Comparison of ENCODE assay signal across 16 cellular contexts in the genomic region with DNA sequence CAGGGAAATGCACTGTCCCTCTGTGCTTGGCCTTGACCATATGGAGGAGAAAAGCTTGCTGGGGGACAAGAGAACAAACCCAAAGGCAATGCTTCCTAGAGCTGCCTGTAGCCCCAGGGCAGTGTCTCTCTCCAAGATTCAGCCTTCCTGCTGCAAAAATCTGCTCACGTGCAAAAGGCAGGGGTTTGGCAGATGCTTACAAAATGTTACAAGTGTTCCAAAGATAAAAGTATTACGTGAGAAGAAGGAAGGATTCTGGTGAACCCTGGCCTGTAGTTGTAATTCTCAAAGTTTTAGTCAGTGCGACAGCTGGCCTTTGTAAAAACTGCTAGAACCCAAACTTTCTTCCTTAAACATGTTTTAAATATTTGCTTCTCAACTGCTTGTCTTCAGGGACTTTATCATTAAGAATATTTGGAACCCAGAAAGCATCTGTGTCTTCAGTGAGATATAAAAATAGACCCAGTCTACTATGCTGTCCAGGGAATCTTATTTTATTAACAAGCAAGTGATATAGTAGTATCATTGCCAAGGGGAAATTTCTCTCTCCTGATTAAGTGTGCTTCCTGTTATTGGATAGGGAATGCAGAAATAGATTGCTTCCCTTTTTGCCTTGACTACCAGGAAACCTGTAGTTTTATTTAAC.
DNase-seq lines count a peak whose midpoint lies in the region; ATAC-seq and TF ChIP-seq lines count a peak whose summit lies in the region.
"Had no signal": no experiment of that assay in that cellular context is flagged by ENCODE, and none has a peak within 500 bp of the region (broad histone marks: within the 10 kb centered on the region; RNA-seq: fewer than 3 reads in every experiment).

No MANE protein-coding gene starts in this region.

- H3K27me3 Mint-ChIP-seq in activated T-cell treated with anti-CD3 and anti-CD28 coated beads, Interleukin-2, amount 50 U/mL, for 24 hours: peaks cover 12% of the 10 kb centered on the region

- no peaks in the 10 kb centered on the region for H3K4me1 ChIP-seq in right atrium auricular region
- no peaks in the 10 kb centered on the region for H3K4me1 ChIP-seq in left ventricle myocardium inferior
- H3K4me1 ChIP-seq in uterus: no peaks in the 10 kb centered on the region

- no peak overlapping the region for H3K4me3 Mint-ChIP-seq in activated T-cell treated with anti-CD3 and anti-CD28 coated beads, Interleukin-2, amount 50 U/mL, for 24 hours

- TF ChIP-seq CTCF in right atrium auricular region (IDR thresholded peaks at IDR 0.05): no peak
- no peak for TF ChIP-seq CTCF in cardiac fibroblast (IDR thresholded peaks at IDR 0.05; ENCODE audit: low read depth, low read length)
- no peak for TF ChIP-seq CTCF in left ventricle myocardium inferior (IDR thresholded peaks at IDR 0.05; ENCODE audit: borderline replicate concordance)
- no peak for TF ChIP-seq CTCF in uterus (IDR thresholded peaks at IDR 0.05)

- intact Hi-C loops in Right ventricle myocardium inferior (cut with DNase I) (no loop called here), left ventricle myocardium inferior (cut with micrococcal nuclease) (no loop called here), uterus (cut with DNase I; ENCODE audit: low total_unique reads) (no loop called here)

- H3K27ac ChIP-seq in right atrium auricular region (no peak overlapping the region), left ventricle myocardium inferior (replicated peaks) (peak overlapping the region; percentile 12), uterus (no peak overlapping the region)

- H3K9me3 ChIP-seq in right atrium auricular region: no peaks in the 10 kb centered on the region
- H3K9me3 ChIP-seq in left ventricle myocardium inferior (replicated peaks): no peaks in the 10 kb centered on the region
- H3K9me3 ChIP-seq in uterus: no peaks in the 10 kb centered on the region
- H3K9me3 ChIP-seq: mucosa of descending colon had no signal

- H3K27me3 ChIP-seq in right atrium auricular region: peaks cover 0 to 3% of the 10 kb centered on the region in 2 donors
- no peaks in the 10 kb centered on the region for H3K27me3 ChIP-seq in left ventricle myocardium inferior (ENCODE audit: low read depth)
- H3K27me3 ChIP-seq in uterus: no peaks in the 10 kb centered on the region

- H3K27ac Mint-ChIP-seq in activated T-cell treated with anti-CD3 and anti-CD28 coated beads, Interleukin-2, amount 50 U/mL, for 24 hours: no peak overlapping the region

- H3K4me3 ChIP-seq in right atrium auricular region: no peak overlapping the region
- no peak overlapping the region for H3K4me3 ChIP-seq in cardiac fibroblast (replicated peaks in 1 of 2; ENCODE audit: low read depth in 2 of 2, low read length in 2 of 2)
- no peak overlapping the region for H3K4me3 ChIP-seq in left ventricle myocardium inferior
- no peak overlapping the region for H3K4me3 ChIP-seq in uterus
- H3K4me3 ChIP-seq: mucosa of descending colon had no signal

- no peaks in the 10 kb centered on the region for H3K36me3 Mint-ChIP-seq in activated T-cell treated with anti-CD3 and anti-CD28 coated beads, Interleukin-2, amount 50 U/mL, for 24 hours (ENCODE audit: low read depth)

- H3K9me3 Mint-ChIP-seq in activated T-cell treated with anti-CD3 and anti-CD28 coated beads, Interleukin-2, amount 50 U/mL, for 24 hours: no peaks in the 10 kb centered on the region

- no peaks in the 10 kb centered on the region for H3K36me3 ChIP-seq in right atrium auricular region
- no peaks in the 10 kb centered on the region for H3K36me3 ChIP-seq in left ventricle myocardium inferior
- no peaks in the 10 kb centered on the region for H3K36me3 ChIP-seq in uterus

- DNase-seq in Right ventricle myocardium inferior (ENCODE audit: missing footprints): peak; percentile 45
- DNase-seq in right atrium auricular region (ENCODE audit: low spot score): no peak
- DNase-seq in cardiac fibroblast (ENCODE audit: low read depth in 2 of 2): peak; percentile 87 to 89
- peak; percentile 15 for DNase-seq in left ventricle myocardium inferior
- DNase-seq in uterus: peak; percentile 13 to 48
- DNase-seq in activated T-cell treated with anti-CD3 and anti-CD28 coated beads, Interleukin-2, amount 50 U/mL, for 24 hours: no peak
- no peak for DNase-seq in T-helper 1 cell
- DNase-seq: 8988T; activated CD8-positive, alpha-beta memory T cell treated with anti-CD3 and anti-CD28 coated beads for 24 hours; activated effector memory CD4-positive, alpha-beta T cell treated with anti-CD3 and anti-CD28 coated beads, Interleukin-2, amount 50 U/mL, for 16 hours; effector CD4-positive, alpha-beta T cell; mucosa of descending colon; NCI-H1694 treated with DMSO at 0.1 percent for 48 hours; NCI-H524; posterior cingulate gyrus had no signal

- peak; percentile 74 for ATAC-seq in Right ventricle myocardium inferior
- no peak for ATAC-seq in GM18502 (IDR thresholded peaks at IDR 0.05; ENCODE audit: poor library complexity, unreplicated experiment)
- ATAC-seq: mucosa of descending colon had no signal

- TF ChIP-seq POLR2A in uterus (IDR thresholded peaks at IDR 0.05): no peak

- no peaks in the 10 kb centered on the region for H3K4me1 Mint-ChIP-seq in activated T-cell treated with anti-CD3 and anti-CD28 coated beads, Interleukin-2, amount 50 U/mL, for 24 hours (ENCODE audit: low read depth)

Comparison
In these comparisons a context has a peak if more than half of its experiments do, and no peak if none do; other contexts are left out.
1. DNase-seq: peak in Right ventricle myocardium inferior (single experiment), cardiac fibroblast (2 of 2), left ventricle myocardium inferior (single experiment) and uterus (2 of 2); none in right atrium auricular region (single experiment), activated T-cell treated with anti-CD3 and anti-CD28 coated beads, Interleukin-2, amount 50 U/mL, for 24 hours (single experiment) and T-helper 1 cell (0 of 5).